ENCODE assay signal across 8 cellular contexts in the genomic region with DNA sequence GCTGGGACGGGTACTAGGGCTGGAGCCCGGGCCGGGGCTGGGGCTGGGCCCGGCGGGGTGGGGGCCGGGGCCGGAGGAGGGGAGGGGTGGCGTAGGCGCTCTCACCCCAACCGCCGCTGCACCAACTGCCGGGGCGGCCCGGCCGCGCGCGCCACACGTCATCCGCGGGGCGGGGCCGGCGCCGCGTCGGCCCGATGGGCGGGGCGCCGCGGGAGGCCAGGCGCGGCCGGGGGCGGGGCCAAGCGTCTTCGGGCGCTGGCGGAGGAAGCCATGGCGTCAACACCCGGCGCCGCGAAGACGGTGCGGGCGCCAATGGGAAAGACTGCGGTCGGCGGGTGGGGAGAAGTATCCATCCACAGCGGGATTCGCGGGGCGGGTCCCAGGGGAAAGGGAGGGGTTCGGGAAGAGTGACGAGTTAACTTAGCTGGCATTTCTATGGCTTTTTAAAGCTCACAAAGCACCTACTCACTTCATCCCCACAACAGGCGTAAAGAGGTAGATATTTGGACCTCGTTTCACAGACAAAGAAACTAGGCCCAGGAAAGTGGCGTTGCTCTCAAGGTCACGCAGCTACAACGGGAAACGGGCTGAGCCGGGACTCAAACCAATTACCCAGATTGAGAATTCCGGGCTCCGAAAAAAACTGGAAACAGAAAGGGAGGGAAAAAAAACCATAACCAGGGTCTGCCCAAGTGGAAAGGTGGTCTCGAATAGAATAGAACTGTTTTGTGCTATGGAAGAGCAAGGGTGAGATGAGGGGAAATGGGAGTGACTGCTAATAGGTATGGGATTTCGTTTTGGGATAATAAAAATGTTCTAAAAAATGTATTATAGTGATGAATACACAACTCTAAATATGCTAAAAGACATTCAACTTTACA. TPM values are rescaled to one million over a fixed set of nuclear protein-coding genes. Genes with fewer than 3 reads are reported as not detected.
DNase-seq lines count a peak whose midpoint lies in the region; ATAC-seq and FAIRE-seq lines count a peak whose summit lies in the region.

A gene with protein sequence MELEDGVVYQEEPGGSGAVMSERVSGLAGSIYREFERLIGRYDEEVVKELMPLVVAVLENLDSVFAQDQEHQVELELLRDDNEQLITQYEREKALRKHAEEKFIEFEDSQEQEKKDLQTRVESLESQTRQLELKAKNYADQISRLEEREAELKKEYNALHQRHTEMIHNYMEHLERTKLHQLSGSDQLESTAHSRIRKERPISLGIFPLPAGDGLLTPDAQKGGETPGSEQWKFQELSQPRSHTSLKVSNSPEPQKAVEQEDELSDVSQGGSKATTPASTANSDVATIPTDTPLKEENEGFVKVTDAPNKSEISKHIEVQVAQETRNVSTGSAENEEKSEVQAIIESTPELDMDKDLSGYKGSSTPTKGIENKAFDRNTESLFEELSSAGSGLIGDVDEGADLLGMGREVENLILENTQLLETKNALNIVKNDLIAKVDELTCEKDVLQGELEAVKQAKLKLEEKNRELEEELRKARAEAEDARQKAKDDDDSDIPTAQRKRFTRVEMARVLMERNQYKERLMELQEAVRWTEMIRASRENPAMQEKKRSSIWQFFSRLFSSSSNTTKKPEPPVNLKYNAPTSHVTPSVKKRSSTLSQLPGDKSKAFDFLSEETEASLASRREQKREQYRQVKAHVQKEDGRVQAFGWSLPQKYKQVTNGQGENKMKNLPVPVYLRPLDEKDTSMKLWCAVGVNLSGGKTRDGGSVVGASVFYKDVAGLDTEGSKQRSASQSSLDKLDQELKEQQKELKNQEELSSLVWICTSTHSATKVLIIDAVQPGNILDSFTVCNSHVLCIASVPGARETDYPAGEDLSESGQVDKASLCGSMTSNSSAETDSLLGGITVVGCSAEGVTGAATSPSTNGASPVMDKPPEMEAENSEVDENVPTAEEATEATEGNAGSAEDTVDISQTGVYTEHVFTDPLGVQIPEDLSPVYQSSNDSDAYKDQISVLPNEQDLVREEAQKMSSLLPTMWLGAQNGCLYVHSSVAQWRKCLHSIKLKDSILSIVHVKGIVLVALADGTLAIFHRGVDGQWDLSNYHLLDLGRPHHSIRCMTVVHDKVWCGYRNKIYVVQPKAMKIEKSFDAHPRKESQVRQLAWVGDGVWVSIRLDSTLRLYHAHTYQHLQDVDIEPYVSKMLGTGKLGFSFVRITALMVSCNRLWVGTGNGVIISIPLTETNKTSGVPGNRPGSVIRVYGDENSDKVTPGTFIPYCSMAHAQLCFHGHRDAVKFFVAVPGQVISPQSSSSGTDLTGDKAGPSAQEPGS (N-terminal part only) (minus strand): TSS at position 130 of the 881 bp plus-strand sequence. CDS start 212 bp downstream, outside the sequence.

- peaks cover 2% of the 10 kb centered on the region for H3K27me3 Mint-ChIP-seq in activated T-helper 1 cell treated with anti-CD3 and anti-CD28 coated beads, Interleukin-12 subunit alpha, Interleukin-12 subunit beta, Interleukin-2, Interleukin-4 antibody, amounts not matched to agents 30 ng/mL and 10 ng/mL and 1 ng/mL, durations not matched to agents 14 hours and 24 hours and 36 hours (ENCODE audit: insufficient read depth)
- no peaks in the 10 kb centered on the region for H3K27me3 Mint-ChIP-seq in naive thymus-derived CD4-positive, alpha-beta T cell
- H3K27me3 Mint-ChIP-seq in stimulated activated memory B cell treated with anti-CD40 and anti-IgM and Interleukin-4, amounts not matched to agents 10 μg/mL and 1 μg/mL and 100 μg/mL, for 72 hours: no peaks in the 10 kb centered on the region

- H3K36me3 Mint-ChIP-seq in activated T-helper 1 cell treated with anti-CD3 and anti-CD28 coated beads, Interleukin-12 subunit alpha, Interleukin-12 subunit beta, Interleukin-2, Interleukin-4 antibody, amounts not matched to agents 30 ng/mL and 10 ng/mL and 1 ng/mL, durations not matched to agents 14 hours and 24 hours and 36 hours (ENCODE audit: low read depth): peaks cover 5% of the 10 kb centered on the region
- peaks cover 0 to 3% (median 0%) of the 10 kb centered on the region in 5 donors for H3K36me3 Mint-ChIP-seq in naive thymus-derived CD4-positive, alpha-beta T cell
- no peaks in the 10 kb centered on the region for H3K36me3 Mint-ChIP-seq in stimulated activated memory B cell treated with anti-CD40 and anti-IgM and Interleukin-4, amounts not matched to agents 10 μg/mL and 1 μg/mL and 100 μg/mL, for 72 hours

- no peaks in the 10 kb centered on the region for H3K9me3 Mint-ChIP-seq in activated T-helper 1 cell treated with anti-CD3 and anti-CD28 coated beads, Interleukin-12 subunit alpha, Interleukin-12 subunit beta, Interleukin-2, Interleukin-4 antibody, amounts not matched to agents 30 ng/mL and 10 ng/mL and 1 ng/mL, durations not matched to agents 14 hours and 24 hours and 36 hours
- no peaks in the 10 kb centered on the region for H3K9me3 Mint-ChIP-seq in naive thymus-derived CD4-positive, alpha-beta T cell
- no peaks in the 10 kb centered on the region for H3K9me3 Mint-ChIP-seq in stimulated activated memory B cell treated with anti-CD40 and anti-IgM and Interleukin-4, amounts not matched to agents 10 μg/mL and 1 μg/mL and 100 μg/mL, for 72 hours

- H3K27me3 ChIP-seq in Karpas-422 (ENCODE audit: low read length): no peaks in the 10 kb centered on the region
- H3K27me3 ChIP-seq in naive thymus-derived CD4-positive, alpha-beta T cell (ENCODE audit: control insufficient read depth in 2 of 2, insufficient read depth in 2 of 2, low read length in 2 of 2): no peaks in the 10 kb centered on the region

- POLR2A ChIA-PET in naive thymus-derived CD4-positive, alpha-beta T cell (lab: Charles Lee): interaction anchor here (0.8 to 3.4 kb wide), 8 partner anchors 24 to 140 kb away, joined by 3 to 20 read pairs (median 4); a partner anchor contains a TSS

- H3K79me2 ChIP-seq in Karpas-422 (ENCODE audit: low read length): peaks cover 46% of the 10 kb centered on the region

- H3K4me1 ChIP-seq in Karpas-422 (ENCODE audit: low read length): peaks cover 38% of the 10 kb centered on the region
- H3K4me1 ChIP-seq in naive thymus-derived CD4-positive, alpha-beta T cell (ENCODE audit: control insufficient read depth in 2 of 2, insufficient read depth in 2 of 2, low read length in 2 of 2): peaks cover 28 to 35% of the 10 kb centered on the region in 2 donors

- H3K4me3 ChIP-seq in Karpas-422 (ENCODE audit: low read length): peak within 1 kb of the TSS; percentile 99
- peak within 1 kb of the TSS; percentile 97 for H3K4me3 ChIP-seq in naive thymus-derived CD4-positive, alpha-beta T cell (ENCODE audit: low read length)

- H2AFZ ChIP-seq in Karpas-422 (ENCODE audit: low read length): peak within 1 kb of the TSS; percentile 80

- CTCF ChIA-PET in naive thymus-derived CD4-positive, alpha-beta T cell (lab: Charles Lee): interaction anchor here (0.6 to 3.2 kb wide), 3 partner anchors 9 to 121 kb away, joined by 3 to 11 read pairs (median 4); a partner anchor contains a TSS

- H3K9me3 ChIP-seq in Karpas-422 (ENCODE audit: low read length): no peaks in the 10 kb centered on the region
- H3K9me3 ChIP-seq in naive thymus-derived CD4-positive, alpha-beta T cell (ENCODE audit: control insufficient read depth in 2 of 3, low read length in 3 of 3): no peaks in the 10 kb centered on the region

- H3K36me3 ChIP-seq in Karpas-422 (ENCODE audit: insufficient read depth, low read length): no peaks in the 10 kb centered on the region
- H3K36me3 ChIP-seq in naive thymus-derived CD4-positive, alpha-beta T cell (ENCODE audit: control insufficient read depth in 2 of 3, insufficient read depth in 3 of 3, low read length in 3 of 3): no peaks in the 10 kb centered on the region

- peaks cover 11% of the 10 kb centered on the region; the same call in 1 of the 2 replicates for H4K20me1 ChIP-seq in Karpas-422 (ENCODE audit: insufficient read depth, low read depth, low read length)

- peak within 1 kb of the TSS; percentile 97 for H3K4me3 Mint-ChIP-seq in activated T-helper 1 cell treated with anti-CD3 and anti-CD28 coated beads, Interleukin-12 subunit alpha, Interleukin-12 subunit beta, Interleukin-2, Interleukin-4 antibody, amounts not matched to agents 30 ng/mL and 10 ng/mL and 1 ng/mL, durations not matched to agents 14 hours and 24 hours and 36 hours
- peak within 1 kb of the TSS; percentile 87 to 99 (median 97) for H3K4me3 Mint-ChIP-seq in naive thymus-derived CD4-positive, alpha-beta T cell
- H3K4me3 Mint-ChIP-seq in stimulated activated memory B cell treated with anti-CD40 and anti-IgM and Interleukin-4, amounts not matched to agents 10 μg/mL and 1 μg/mL and 100 μg/mL, for 72 hours: peak within 1 kb of the TSS; percentile 93

- intact Hi-C loops in activated T-helper 1 cell treated with anti-CD3 and anti-CD28 coated beads, Interleukin-12 subunit alpha, Interleukin-12 subunit beta, Interleukin-2, Interleukin-4 antibody, amounts not matched to agents 30 ng/mL and 10 ng/mL and 1 ng/mL, durations not matched to agents 14 hours and 24 hours and 36 hours (cut with micrococcal nuclease): loop anchor here (1.0 to 2.0 kb wide), 8 partner anchors 26 to 414 kb away; a partner anchor contains a TSS
- intact Hi-C loops in naive thymus-derived CD4-positive, alpha-beta T cell (cut with micrococcal nuclease): loop anchor here (1.0 to 5.0 kb wide), 10 partner anchors 25 to 579 kb away; a partner anchor contains a TSS

- H3K27ac ChIP-seq in Karpas-422 (ENCODE audit: low read length): peak within 1 kb of the TSS; percentile 73
- peak within 1 kb of the TSS; percentile 96 for H3K27ac ChIP-seq in naive thymus-derived CD4-positive, alpha-beta T cell (ENCODE audit: low read depth, low read length)

- no peak for FAIRE-seq in RCC 7860 (lab: Jason Lieb, UNC)

- peak; percentile 63 for ATAC-seq in GM21786 (IDR thresholded peaks at IDR 0.05; ENCODE audit: unreplicated experiment)
- peak; percentile 92 for ATAC-seq in naive thymus-derived CD4-positive, alpha-beta T cell
- peak; percentile 95 for ATAC-seq in stimulated activated memory B cell treated with anti-CD40 and anti-IgM and Interleukin-4, amounts not matched to agents 10 μg/mL and 1 μg/mL and 100 μg/mL, for 72 hours

- H3K4me2 ChIP-seq in Karpas-422 (ENCODE audit: low read depth, low read length, poor library complexity, severe bottlenecking): peak within 1 kb of the TSS; percentile 98

- no peaks in the 10 kb centered on the region for H3K9me2 ChIP-seq in Karpas-422 (replicated peaks; ENCODE audit: insufficient read depth, low read length)

- H3K27ac Mint-ChIP-seq in activated T-helper 1 cell treated with anti-CD3 and anti-CD28 coated beads, Interleukin-12 subunit alpha, Interleukin-12 subunit beta, Interleukin-2, Interleukin-4 antibody, amounts not matched to agents 30 ng/mL and 10 ng/mL and 1 ng/mL, durations not matched to agents 14 hours and 24 hours and 36 hours: peak within 1 kb of the TSS; percentile 99
- peak within 1 kb of the TSS; percentile 95 to 100 (median 99) for H3K27ac Mint-ChIP-seq in naive thymus-derived CD4-positive, alpha-beta T cell
- H3K27ac Mint-ChIP-seq in stimulated activated memory B cell treated with anti-CD40 and anti-IgM and Interleukin-4, amounts not matched to agents 10 μg/mL and 1 μg/mL and 100 μg/mL, for 72 hours: peak within 1 kb of the TSS; percentile 97

- H3K9ac ChIP-seq in Karpas-422 (ENCODE audit: low read length): peak within 1 kb of the TSS; percentile 95

- H3K4me1 Mint-ChIP-seq in activated T-helper 1 cell treated with anti-CD3 and anti-CD28 coated beads, Interleukin-12 subunit alpha, Interleukin-12 subunit beta, Interleukin-2, Interleukin-4 antibody, amounts not matched to agents 30 ng/mL and 10 ng/mL and 1 ng/mL, durations not matched to agents 14 hours and 24 hours and 36 hours (ENCODE audit: low read depth): peaks cover 55% of the 10 kb centered on the region
- H3K4me1 Mint-ChIP-seq in naive thymus-derived CD4-positive, alpha-beta T cell: peaks cover 27 to 53% (median 49%) of the 10 kb centered on the region in 7 donors
- H3K4me1 Mint-ChIP-seq in stimulated activated memory B cell treated with anti-CD40 and anti-IgM and Interleukin-4, amounts not matched to agents 10 μg/mL and 1 μg/mL and 100 μg/mL, for 72 hours: peaks cover 55% of the 10 kb centered on the region

- peak; percentile 86 for DNase-seq in DMS79 (lab: John Stamatoyannopoulos, UW)
- peak; percentile 98 for DNase-seq in Karpas-422
- DNase-seq in RCC 7860 (ENCODE audit: low spot score): peak; percentile 89
- peak; percentile 93 for DNase-seq in activated T-helper 1 cell treated with anti-CD3 and anti-CD28 coated beads, Interleukin-12 subunit alpha, Interleukin-12 subunit beta, Interleukin-2, Interleukin-4 antibody, amounts not matched to agents 30 ng/mL and 10 ng/mL and 1 ng/mL, durations not matched to agents 14 hours and 24 hours and 36 hours (ENCODE audit: low spot score)
- DNase-seq in fibroblast of gingiva (ENCODE audit: low read depth): peak; percentile 98
- peak; percentile 87 to 97 (median 92) for DNase-seq in naive thymus-derived CD4-positive, alpha-beta T cell

RNA-seq across cellular contexts. Expression of the gene that starts here (rescaled TPM):
- total RNA-seq in Karpas-422 (2014; rRNA removed; shearing (Covaris generic); ENCODE audit: low replicate concordance): 53.4 and 62.4 TPM in 2 replicates
- total RNA-seq in activated T-helper 1 cell treated with anti-CD3 and anti-CD28 coated beads, Interleukin-12 subunit alpha, Interleukin-12 subunit beta, Interleukin-2, Interleukin-4 antibody, amounts not matched to agents 30 ng/mL and 10 ng/mL and 1 ng/mL, durations not matched to agents 14 hours and 24 hours and 36 hours: 44.1 and 45.2 TPM in 2 replicates
- total RNA-seq in naive thymus-derived CD4-positive, alpha-beta T cell: 10 to 100 TPM; 52.6 to 73.4 (median 54.9) TPM
- 1 to 10 TPM; 3.3 to 5.9 TPM for polyA plus RNA-seq in naive thymus-derived CD4-positive, alpha-beta T cell

Comparison
In these comparisons a context has a peak if more than half of its experiments do, and no peak if none do; other contexts are left out.
1. Peak in every context shown above with its lines: DNase-seq, ATAC-seq, H3K4me3 ChIP-seq and H3K27ac ChIP-seq.